In the genomic region with DNA sequence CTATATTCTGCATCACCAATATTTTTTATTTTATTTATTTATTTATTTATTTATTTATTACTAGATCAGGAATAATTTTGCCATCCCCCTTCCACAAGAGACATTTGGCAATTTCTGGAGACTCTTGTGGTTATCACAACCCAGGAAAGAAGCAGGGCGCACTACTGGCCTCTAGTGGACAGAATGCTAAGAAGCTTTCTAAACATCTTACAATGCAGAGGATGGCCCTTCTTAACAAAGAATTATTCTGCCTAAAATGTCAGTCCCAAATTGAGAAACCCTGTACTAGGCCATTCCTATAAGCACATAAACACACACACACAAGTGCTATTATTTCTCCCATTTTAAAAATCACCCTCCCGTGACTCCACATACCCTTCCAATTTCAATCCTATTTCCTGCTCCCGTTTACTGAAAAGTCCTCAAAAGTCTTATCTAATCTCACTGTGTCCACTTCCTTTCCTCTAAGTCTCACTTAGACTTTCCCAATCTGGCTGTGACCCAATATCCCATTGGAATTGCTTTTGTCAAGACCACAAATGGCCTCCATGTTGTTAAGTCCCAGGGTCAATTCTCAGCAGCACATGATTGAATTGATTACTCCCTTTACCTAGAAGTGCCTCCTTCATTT, we compare ENCODE assay signal across 8 cellular contexts. TPM values are rescaled to one million over a fixed set of nuclear protein-coding genes. Genes with fewer than 3 reads are reported as not detected.
DNase-seq lines count a peak whose midpoint lies in the region; ATAC-seq and TF ChIP-seq lines count a peak whose summit lies in the region.

No MANE protein-coding gene starts in this region.

- no peaks in the 10 kb centered on the region for H3K36me3 ChIP-seq in DND-41 (ENCODE audit: insufficient read depth, low read length)
- no peaks in the 10 kb centered on the region for H3K36me3 ChIP-seq in cardiac muscle cell

- DNase-seq in DND-41 (peak; percentile 73), SHP77 (lab: John Stamatoyannopoulos, UW) (peak; percentile 6 to 46), cardiac muscle cell (ENCODE audit: low read depth in 1 of 2, low spot score in 1 of 2) (peak; percentile 85 to 93), renal cortical epithelial cell (ENCODE audit: low read depth) (peak; percentile 72)
- DNase-seq in Jurkat, Clone E6-1 (ENCODE audit: low read depth, low spot score): peak; percentile 66
- peak; percentile 54 for DNase-seq in activated naive CD4-positive, alpha-beta T cell treated with anti-CD3 and anti-CD28 coated beads, Interleukin-2, amount 50 U/mL, for 16 hours

- no peaks in the 10 kb centered on the region for H3K4me1 ChIP-seq in DND-41 (ENCODE audit: insufficient read depth, low read length)
- H3K4me1 ChIP-seq in cardiac muscle cell (ENCODE audit: low read depth): no peaks in the 10 kb centered on the region

- no peaks in the 10 kb centered on the region for H3K9me3 ChIP-seq in DND-41 (ENCODE audit: insufficient read depth, low read length, severe bottlenecking)
- H3K9me3 ChIP-seq in cardiac muscle cell (ENCODE audit: low read depth): no peaks in the 10 kb centered on the region

- H3K4me2 ChIP-seq in DND-41 (ENCODE audit: insufficient read depth, low read length): no peak overlapping the region

- no peak overlapping the region for H2AFZ ChIP-seq in DND-41 (ENCODE audit: low read depth, low read length)

- H3K9ac ChIP-seq in DND-41 (ENCODE audit: low read depth, low read length): no peak overlapping the region

- TF ChIP-seq CTCF in DND-41 (IDR thresholded peaks at IDR 0.05; ENCODE audit: borderline replicate concordance, extremely low read depth, low read length, poor library complexity, severe bottlenecking): peak; percentile 83
- TF ChIP-seq CTCF in cardiac muscle cell (IDR thresholded peaks at IDR 0.05; ENCODE audit: low read depth, low read length): peak; percentile 88

- no peak overlapping the region for H3K27ac ChIP-seq in DND-41 (ENCODE audit: low read length)
- no peak overlapping the region for H3K27ac ChIP-seq in cardiac muscle cell

- H4K20me1 ChIP-seq in DND-41 (ENCODE audit: insufficient read depth, low read length): no peaks in the 10 kb centered on the region

- H3K4me3 ChIP-seq in DND-41 (ENCODE audit: low read depth in 1 of 2, low read length in 2 of 2) (no peak overlapping the region), cardiac muscle cell (no peak overlapping the region)
- no peak overlapping the region for H3K4me3 ChIP-seq in Jurkat, Clone E6-1 (ENCODE audit: low read length)

- peak; percentile 83 for ATAC-seq in DND-41 (ENCODE audit: insufficient read depth, low read depth)
- ATAC-seq in HG03442 (IDR thresholded peaks at IDR 0.05; ENCODE audit: unreplicated experiment): no peak
- ATAC-seq in HG03460 (IDR thresholded peaks at IDR 0.05; ENCODE audit: unreplicated experiment): no peak

- no peaks in the 10 kb centered on the region for H3K79me2 ChIP-seq in DND-41 (ENCODE audit: insufficient read depth, low read length)

- H3K27me3 ChIP-seq in DND-41 (ENCODE audit: insufficient read depth, low read length, poor library complexity): no peaks in the 10 kb centered on the region
- H3K27me3 ChIP-seq in cardiac muscle cell: no peaks in the 10 kb centered on the region

RNA-seq across cellular contexts. Expression of a gene that starts 43.7 kb away (rescaled TPM):
- polyA plus RNA-seq in Jurkat, Clone E6-1 (2012; ENCODE audit: insufficient read depth, insufficient read length): 40.6 TPM
- total RNA-seq in cardiac muscle cell (58.8 and 78.3 TPM in 2 replicates), renal cortical epithelial cell (117 and 165 TPM in 2 replicates)
- polyA plus RNA-seq in cardiac muscle cell: 64.2 and 65.0 TPM in 2 replicates

Comparison
In these comparisons a context has a peak if more than half of its experiments do, and no peak if none do; other contexts are left out.
1. DNase-seq: peak in every context shown above with its lines; median percentile 89 in cardiac muscle cell; 73 in DND-41; 72 in renal cortical epithelial cell; 66 in Jurkat, Clone E6-1; 54 in activated naive CD4-positive, alpha-beta T cell treated with anti-CD3 and anti-CD28 coated beads, Interleukin-2, amount 50 U/mL, for 16 hours; 26 in SHP77.